In the genomic region with DNA sequence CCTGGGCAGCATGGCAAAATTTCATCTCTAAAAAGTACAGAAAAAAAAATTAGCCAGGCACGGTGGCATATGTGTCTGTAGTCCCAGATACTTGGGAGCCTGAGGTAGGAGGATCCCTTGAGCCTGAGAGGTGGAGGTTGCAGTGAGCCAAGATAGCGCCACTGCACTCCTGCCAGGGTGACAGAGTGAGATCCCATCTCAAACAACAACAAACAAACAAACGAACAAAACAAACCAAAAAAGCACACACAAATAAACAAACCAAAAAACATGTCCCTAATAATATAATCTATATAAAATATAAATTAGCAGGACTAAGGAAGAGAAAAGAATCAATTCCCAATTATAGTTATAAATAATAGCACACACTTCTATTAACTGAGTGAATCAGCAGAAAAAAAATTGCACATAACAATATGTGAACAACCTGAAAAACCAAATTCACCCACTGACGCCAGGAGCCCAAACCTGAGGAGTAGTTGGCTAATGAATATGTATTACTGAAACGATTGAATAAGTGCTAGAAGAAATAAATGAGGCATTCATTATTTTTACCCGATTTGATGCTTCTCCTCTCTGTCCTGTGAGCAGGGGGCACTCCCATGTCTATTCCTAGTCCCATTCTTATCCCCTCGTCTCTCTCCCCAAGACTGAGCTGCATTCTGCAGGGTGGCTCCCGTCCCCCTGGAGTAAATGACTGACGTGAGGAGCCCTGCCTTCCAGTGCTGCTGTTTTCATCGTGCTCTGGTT, we compare ENCODE assay signal across 26 cellular contexts.
"Had no signal": no experiment of that assay in that cellular context is flagged by ENCODE, and none has a peak within 500 bp of the region (broad histone marks: within the 10 kb centered on the region; RNA-seq: fewer than 3 reads in every experiment).

No MANE protein-coding gene starts in this region.

- H3K4me1 ChIP-seq: Peyer's patch, SJSA1 had no signal

- H3K9me3 ChIP-seq: MG63, Peyer's patch, SJSA1 had no signal

- DNase-seq: KBM-7; MG63; NCI-H1092; NCI-H1105 treated with DMSO at 0.1 percent for 48 hours; NCI-H1417 treated with DMSO at 0.1 percent for 48 hours; NCI-H146; NCI-H1694 treated with DMSO at 0.1 percent for 48 hours; NCI-H1930; NCI-H2081; NCI-H2107; NCI-H226; NCI-H446; NCI-H510A; NCI-H524 treated with DMSO at 0.1 percent for 48 hours; NCI-H69; NCI-H774; NK-92 treated with Interleukin-12 subunit alpha and Interleukin-12 subunit beta, amount 100 ng/mL, for 24 hours; OCI-M1; PC-9; Peyer's patch; Right ventricle myocardium superior; SIG-M5; SW 1271 had no signal

- H3K36me3 ChIP-seq: MG63, Peyer's patch, SJSA1 had no signal

- H2AFZ ChIP-seq: PC-9 had no signal

- H3K27me3 ChIP-seq: MG63, Peyer's patch had no signal

- H3K4me3 ChIP-seq: MG63, PC-9, Peyer's patch, SJSA1, SK-N-MC had no signal

- H3K4me2 ChIP-seq: PC-9 had no signal

- H3K27ac ChIP-seq: HL-60, PC-9, Peyer's patch, SJSA1, SK-N-MC had no signal
